Comparison of ENCODE assay signal across 7 cellular contexts in the genomic region with DNA sequence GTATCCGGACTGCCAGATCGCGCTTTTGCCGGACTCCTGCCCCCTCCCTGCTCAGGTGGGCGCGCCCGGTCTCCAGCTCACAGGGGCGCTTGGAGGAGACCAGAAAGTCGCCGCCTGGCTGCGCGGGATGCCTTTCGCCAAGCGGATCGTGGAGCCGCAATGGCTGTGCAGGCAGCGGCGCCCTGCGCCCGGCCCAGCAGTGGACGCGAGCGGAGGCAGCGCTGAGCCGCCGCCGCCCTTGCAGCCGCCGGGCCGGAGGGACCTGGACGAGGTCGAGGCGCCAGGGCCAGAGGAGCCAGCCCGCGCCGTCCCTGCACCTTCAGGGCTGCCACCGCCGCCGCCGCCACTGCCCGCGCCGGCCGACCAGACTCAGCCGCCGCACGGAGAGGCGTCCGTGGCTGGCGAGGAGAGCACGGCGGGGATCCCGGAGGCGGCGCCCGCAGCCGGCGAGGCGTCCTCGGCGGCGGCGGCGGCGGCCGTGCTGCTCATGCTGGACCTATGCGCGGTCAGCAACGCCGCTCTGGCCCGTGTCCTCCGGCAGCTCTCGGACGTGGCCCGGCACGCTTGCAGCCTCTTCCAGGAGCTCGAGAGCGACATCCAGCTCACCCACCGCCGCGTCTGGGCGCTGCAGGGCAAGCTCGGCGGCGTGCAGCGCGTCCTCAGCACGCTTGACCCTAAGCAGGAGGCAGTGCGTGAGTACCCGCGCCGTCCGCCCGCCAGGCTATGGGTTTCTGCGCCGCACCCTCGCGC. TPM values are rescaled to one million over a fixed set of nuclear protein-coding genes. Genes with fewer than 3 reads are reported as not detected.
DNase-seq lines count a peak whose midpoint lies in the region; ATAC-seq and TF ChIP-seq lines count a peak whose summit lies in the region.

No MANE protein-coding gene starts in this region.

- H3K4me1 ChIP-seq in HAP-1 = no peaks in the 10 kb centered on the region; the same call in 1 of the 2 replicates
- H3K4me1 ChIP-seq in skeletal muscle tissue (ENCODE audit: control insufficient read depth in 3 of 3, insufficient read depth in 3 of 3, low read length in 3 of 3) = peaks cover 3 to 8% (median 6%) of the 10 kb centered on the region in 3 donors
- no peaks in the 10 kb centered on the region for H3K4me1 ChIP-seq in CD8-positive, alpha-beta T cell (ENCODE audit: insufficient read depth, low read length)

- H3K4me1 Mint-ChIP-seq in CD8-positive, alpha-beta T cell (ENCODE audit: low read depth) = no peaks in the 10 kb centered on the region

- H3K27me3 Mint-ChIP-seq in CD8-positive, alpha-beta T cell (ENCODE audit: low read depth) = peaks cover 31% of the 10 kb centered on the region

- H3K27ac Mint-ChIP-seq in CD8-positive, alpha-beta T cell = no peak overlapping the region

- intact Hi-C loops in CD8-positive, alpha-beta T cell (cut with DNase I, micrococcal nuclease) = no loop called here

- H3K36me3 ChIP-seq in HAP-1 (replicated peaks) = no peaks in the 10 kb centered on the region
- no peaks in the 10 kb centered on the region for H3K36me3 ChIP-seq in WERI-Rb-1
- H3K36me3 ChIP-seq in skeletal muscle tissue (ENCODE audit: control insufficient read depth in 3 of 3, insufficient read depth in 3 of 3, low read length in 3 of 3) = no peaks in the 10 kb centered on the region
- H3K36me3 ChIP-seq in CD8-positive, alpha-beta T cell (ENCODE audit: insufficient read depth, low read length) = no peaks in the 10 kb centered on the region

- CTCF ChIA-PET in CD8-positive, alpha-beta T cell (lab: Charles Lee) = no interaction called here

- H3K27me3 ChIP-seq in HAP-1 (ENCODE audit: low read depth) = peaks cover 65% of the 10 kb centered on the region
- H3K27me3 ChIP-seq in WERI-Rb-1 (ENCODE audit: insufficient read depth, low read depth, severe bottlenecking) = peaks cover 92% of the 10 kb centered on the region
- H3K27me3 ChIP-seq in skeletal muscle tissue (ENCODE audit: control insufficient read depth in 3 of 3, insufficient read depth in 3 of 3, low read length in 3 of 3) = peaks cover 8 to 25% (median 12%) of the 10 kb centered on the region in 3 donors
- H3K27me3 ChIP-seq in CD8-positive, alpha-beta T cell (ENCODE audit: insufficient read depth, low read length) = no peaks in the 10 kb centered on the region

- H3K36me3 Mint-ChIP-seq in CD8-positive, alpha-beta T cell = no peaks in the 10 kb centered on the region

- in situ Hi-C loops in HAP-1 (cut with MboI; ENCODE audit: low sequenced_read_pairs) = loop anchor here (5.0 kb wide), 1 partner anchor 146 kb away; no protein-coding TSS in a partner anchor

- no peak overlapping the region for H3K4me3 Mint-ChIP-seq in CD8-positive, alpha-beta T cell

- POLR2A ChIA-PET in CD8-positive, alpha-beta T cell (lab: Charles Lee) = no interaction called here

- peak overlapping the region in 1 of 3 donors; percentile 16 for H3K9ac ChIP-seq in skeletal muscle tissue (ENCODE audit: low read depth in 1 of 3, low read length in 3 of 3)

- H3K27ac ChIP-seq in WERI-Rb-1 (no peak overlapping the region), skeletal muscle tissue (ENCODE audit: low read depth, low read length) (no peak overlapping the region)
- H3K27ac ChIP-seq in CD8-positive, alpha-beta T cell (ENCODE audit: low read depth, low read length) = no peak overlapping the region

- DNase-seq in HAP-1 (ENCODE audit: low spot score in 2 of 2) = peak in 1 of 2 experiments; percentile 38
- no peak for DNase-seq in WERI-Rb-1
- DNase-seq in hepatic stellate cell (ENCODE audit: low spot score) = peak; percentile 19
- DNase-seq in CD8-positive, alpha-beta T cell = no peak
- DNase-seq in NCI-H1694 (lab: John Stamatoyannopoulos, UW) = no peak

- peaks cover 3% of the 10 kb centered on the region for H3K9me3 Mint-ChIP-seq in CD8-positive, alpha-beta T cell

- TF ChIP-seq CTCF in WERI-Rb-1 (IDR thresholded peaks at IDR 0.05; ENCODE audit: low read depth, low read length) = no peak
- no peak for TF ChIP-seq CTCF in CD8-positive, alpha-beta T cell (IDR thresholded peaks at IDR 0.05)

- H3K9me3 ChIP-seq in HAP-1 (no peaks in the 10 kb centered on the region), WERI-Rb-1 (ENCODE audit: severe bottlenecking) (no peaks in the 10 kb centered on the region), skeletal muscle tissue (ENCODE audit: control insufficient read depth in 3 of 3, low read length in 3 of 3) (peaks cover 0 to 4% (median 0%) of the 10 kb centered on the region in 3 donors)
- no peaks in the 10 kb centered on the region for H3K9me3 ChIP-seq in CD8-positive, alpha-beta T cell (ENCODE audit: low read length)

- H3K4me3 ChIP-seq in HAP-1 = peak overlapping the region; percentile 33
- peak overlapping the region; percentile 9 for H3K4me3 ChIP-seq in WERI-Rb-1 (ENCODE audit: low read depth, low read length)
- H3K4me3 ChIP-seq in skeletal muscle tissue (ENCODE audit: low read length in 3 of 3) = peak overlapping the region; percentile 52 to 67 (median 66)
- no peak overlapping the region for H3K4me3 ChIP-seq in CD8-positive, alpha-beta T cell (ENCODE audit: low read depth, low read length)

- no peak for ATAC-seq in CD8-positive, alpha-beta T cell
- no peak for ATAC-seq in GM21723 (IDR thresholded peaks at IDR 0.05; ENCODE audit: unreplicated experiment)

RNA-seq across cellular contexts. Expression of gene NHS, which starts 0.8 kb away (rescaled TPM):
- total RNA-seq in skeletal muscle tissue = 1.0 TPM
- under 1 TPM; 0.03 to 0.14 TPM for total RNA-seq in CD8-positive, alpha-beta T cell
